ENCODE assay signal across 15 cellular contexts in the genomic region with DNA sequence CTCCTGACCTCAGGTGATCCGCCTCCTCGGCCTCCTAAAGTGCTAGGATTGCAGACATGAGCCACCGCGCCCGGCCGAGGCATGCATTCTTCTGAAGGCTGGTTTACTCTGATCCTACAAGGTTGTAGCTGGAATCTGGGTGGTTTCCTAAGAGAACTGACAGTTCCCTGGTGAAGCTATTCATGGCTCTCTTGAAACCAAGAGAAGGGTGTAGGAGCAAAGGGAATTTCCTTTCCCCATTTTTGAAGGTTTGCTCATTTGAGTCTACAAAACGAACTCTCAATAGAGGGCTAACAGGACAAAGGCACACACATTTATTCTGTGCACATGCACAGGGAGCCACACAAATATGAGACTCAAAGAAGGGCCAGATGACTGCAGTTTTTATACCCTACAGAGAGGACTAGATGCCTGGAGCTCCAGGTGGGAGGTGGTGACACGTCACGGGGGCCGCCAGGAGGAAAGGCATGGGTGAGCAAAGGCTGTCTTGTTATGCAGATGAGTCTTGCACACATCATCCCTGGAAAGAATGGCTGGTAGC. TPM values are rescaled to one million over a fixed set of nuclear protein-coding genes. Genes with fewer than 3 reads are reported as not detected.
DNase-seq lines count a peak whose midpoint lies in the region; ATAC-seq, FAIRE-seq and TF ChIP-seq lines count a peak whose summit lies in the region.
"Had no signal": no experiment of that assay in that cellular context is flagged by ENCODE, and none has a peak within 500 bp of the region (broad histone marks: within the 10 kb centered on the region; RNA-seq: fewer than 3 reads in every experiment).

No MANE protein-coding gene starts in this region.

- H3K4me3 ChIP-seq in esophagus squamous epithelium: no peak overlapping the region
- H3K4me3 ChIP-seq in pancreas: no peak overlapping the region
- H3K4me3 ChIP-seq: SJSA1 had no signal

- no peaks in the 10 kb centered on the region for H3K27me3 ChIP-seq in esophagus squamous epithelium
- H3K27me3 ChIP-seq in pancreas: no peaks in the 10 kb centered on the region
- H3K27me3 ChIP-seq: SJSA1 had no signal

- H3K36me3 ChIP-seq in esophagus squamous epithelium: no peaks in the 10 kb centered on the region
- H3K36me3 ChIP-seq in pancreas: no peaks in the 10 kb centered on the region
- H3K36me3 ChIP-seq: neutrophil, SJSA1 had no signal

- ATAC-seq in pancreas: peak in 1 of 4 donors; percentile 4
- ATAC-seq in GM18502 (IDR thresholded peaks at IDR 0.05; ENCODE audit: poor library complexity, unreplicated experiment): no peak
- ATAC-seq: activated CD8-positive, alpha-beta memory T cell treated with anti-CD3 and anti-CD28 coated beads, Interleukin-2, amount 10 ng/mL, durations not matched to agents 7 days and 5 days had no signal

- H3K4me1 ChIP-seq in esophagus squamous epithelium (peaks cover 15 to 58% (median 38%) of the 10 kb centered on the region in 3 donors), pancreas (peaks cover 27 to 42% (median 35%) of the 10 kb centered on the region in 3 donors)

- TF ChIP-seq CTCF in esophagus squamous epithelium (IDR thresholded peaks at IDR 0.05) (no peak), pancreas (IDR thresholded peaks at IDR 0.05) (no peak)

- 59 to 63% methylated on average over 6 to 10 of the region's 10 CpGs for WGBS in esophagus squamous epithelium, 2 donors
- WGBS in pancreas, 2 donors: 86 to 88% methylated on average over 10 of the region's 10 CpGs

- peak; percentile 66 for DNase-seq in COLO668 (lab: John Stamatoyannopoulos, UW; ENCODE audit: unreplicated experiment)
- DNase-seq in NCI-H146 treated with DMSO at 0.1 percent for 48 hours (lab: John Stamatoyannopoulos, UW; ENCODE audit: unreplicated experiment): peak; percentile 8
- no peak for DNase-seq in esophagus squamous epithelium (lab: John Stamatoyannopoulos, UW)
- DNase-seq in pancreas: no peak
- no peak for DNase-seq in GF-D8 (lab: John Stamatoyannopoulos, UW)
- DNase-seq in NCI-H1694 (lab: John Stamatoyannopoulos, UW): no peak
- DNase-seq in cerebellar cortex (ENCODE audit: low spot score): no peak
- DNase-seq: activated CD8-positive, alpha-beta memory T cell treated with anti-CD3 and anti-CD28 coated beads, Interleukin-2, amount 10 ng/mL, durations not matched to agents 7 days and 5 days; activated naive CD8-positive, alpha-beta T cell treated with anti-CD3 and anti-CD28 coated beads, Interleukin-2, amount 10 ng/mL, durations not matched to agents 7 days and 5 days; kidney; NCI-H1105; NCI-H526 had no signal

- H3K27ac ChIP-seq in esophagus squamous epithelium: peak overlapping the region in 3 of 4 donors; percentile 29 to 77 (median 39)
- H3K27ac ChIP-seq in pancreas: peak overlapping the region; percentile 1 to 81 (median 51)
- H3K27ac ChIP-seq: neutrophil, SJSA1 had no signal

- intact Hi-C loops in esophagus squamous epithelium (cut with DNase I): no loop called here
- intact Hi-C loops in pancreas (cut with DNase I): no loop called here

- FAIRE-seq in pancreas (lab: Jason Lieb, UNC): no peak
- FAIRE-seq: kidney had no signal

- no peaks in the 10 kb centered on the region for H3K9me3 ChIP-seq in esophagus squamous epithelium
- H3K9me3 ChIP-seq in pancreas: no peaks in the 10 kb centered on the region
- H3K9me3 ChIP-seq: neutrophil, SJSA1 had no signal

- no peak for TF ChIP-seq POLR2A in esophagus squamous epithelium (IDR thresholded peaks at IDR 0.05)

RNA-seq across cellular contexts. Expression of a gene that starts 49.5 kb away (rescaled TPM):
- total RNA-seq in esophagus squamous epithelium (10 to 100 TPM; 23.3 to 95.9 (median 49.3) TPM), pancreas (100 to 1,000 TPM in 3 of 6 donors, 10 to 100 TPM in 3; 36.4 to 392 (median 81.7) TPM)
- polyA plus RNA-seq in pancreas: 100 to 1,000 TPM in 1 of 2 donors, 10 to 100 TPM in 1; 88.2 to 129 TPM

Comparison
In these comparisons a context has a peak if more than half of its experiments do, and no peak if none do; other contexts are left out.
1. DNase-seq: peak in COLO668 (single experiment) and NCI-H146 treated with DMSO at 0.1 percent for 48 hours (single experiment); none in esophagus squamous epithelium (single experiment), pancreas (0 of 6), GF-D8 (single experiment), NCI-H1694 (single experiment) and cerebellar cortex (single experiment).